Comparison of ENCODE assay signal across 12 cellular contexts in genomic region chr12:26704684-26705475, GRCh38.
DNase-seq lines count a peak whose midpoint lies in the region; ATAC-seq, FAIRE-seq and TF ChIP-seq lines count a peak whose summit lies in the region.
"Had no signal": no experiment of that assay in that cellular context is flagged by ENCODE, and none has a peak within 500 bp of the region (broad histone marks: within the 10 kb centered on the region; RNA-seq: fewer than 3 reads in every experiment).

No MANE protein-coding gene starts in this region.

- FAIRE-seq in GM12892 (lab: Jason Lieb, UNC): peak; percentile 27

- H3K27ac ChIP-seq in gastroesophageal sphincter: no peak overlapping the region
- H3K27ac ChIP-seq: upper lobe of left lung had no signal

- no peaks in the 10 kb centered on the region for H3K9me3 ChIP-seq in gastroesophageal sphincter
- H3K9me3 ChIP-seq: upper lobe of left lung had no signal

- peaks cover 0 to 17% (median 4%) of the 10 kb centered on the region in 3 donors for H3K4me1 ChIP-seq in gastroesophageal sphincter

- ATAC-seq in gastroesophageal sphincter (peak; percentile 55), HG03571 (IDR thresholded peaks at IDR 0.05; ENCODE audit: unreplicated experiment) (no peak)

- no peak for TF ChIP-seq POLR2A in GM12892 (IDR thresholded peaks at IDR 0.05; ENCODE audit: low read depth, low read length)
- no peak for TF ChIP-seq POLR2A in gastroesophageal sphincter (IDR thresholded peaks at IDR 0.05)

- TF ChIP-seq EP300 in gastroesophageal sphincter (IDR thresholded peaks at IDR 0.05): no peak

- peaks cover 0 to 3% of the 10 kb centered on the region in 2 donors for H3K36me3 ChIP-seq in gastroesophageal sphincter
- H3K36me3 ChIP-seq: upper lobe of left lung had no signal

- WGBS in gastroesophageal sphincter (ENCODE audit: low coverage in 1 of 2), 2 donors: 13 to 51% methylated on average over 2 of the region's 2 CpGs

- no peak overlapping the region for H3K4me3 ChIP-seq in gastroesophageal sphincter
- H3K4me3 ChIP-seq: upper lobe of left lung had no signal

- no peak for TF ChIP-seq CTCF in gastroesophageal sphincter (IDR thresholded peaks at IDR 0.05)

- no peak for DNase-seq in GM12892 (ENCODE audit: insufficient read length)
- peak; percentile 32 for DNase-seq in OCI-M1 (lab: John Stamatoyannopoulos, UW)
- DNase-seq in putamen (ENCODE audit: low spot score): peak; percentile 9
- no peak for DNase-seq in NCI-H2171 treated with DMSO at 0.1 percent for 48 hours (lab: John Stamatoyannopoulos, UW)
- no peak for DNase-seq in D341Med (ENCODE audit: low spot score)
- DNase-seq in NCI-H510A (lab: John Stamatoyannopoulos, UW): no peak
- DNase-seq: effector CD8-positive, alpha-beta T cell; NCI-H1092; stimulated activated CD4-positive, alpha-beta T cell treated with anti-CD3 and anti-CD28 coated beads, Interleukin-4, amount 100 ng/mL, for 4 hours had no signal

- no peaks in the 10 kb centered on the region for H3K27me3 ChIP-seq in gastroesophageal sphincter
- H3K27me3 ChIP-seq: upper lobe of left lung had no signal

Comparison
In these comparisons a context has a peak if more than half of its experiments do, and no peak if none do; other contexts are left out.
1. DNase-seq: peak in OCI-M1 (single experiment) and putamen (single experiment); none in GM12892 (single experiment), NCI-H2171 treated with DMSO at 0.1 percent for 48 hours (single experiment), D341Med (single experiment) and NCI-H510A (single experiment).